11 cellular contexts compared by ENCODE assay signal in genomic region chr10:3107426-3107961, GRCh38. TPM values are rescaled to one million over a fixed set of nuclear protein-coding genes. Genes with fewer than 3 reads are reported as not detected.
DNase-seq lines count a peak whose midpoint lies in the region; ATAC-seq and TF ChIP-seq lines count a peak whose summit lies in the region.
"Had no signal": no experiment of that assay in that cellular context is flagged by ENCODE, and none has a peak within 500 bp of the region (broad histone marks: within the 10 kb centered on the region; RNA-seq: fewer than 3 reads in every experiment).

No MANE protein-coding gene starts in this region.

- no peak for ATAC-seq in effector memory CD8-positive, alpha-beta T cell (replicated peaks)
- no peak for ATAC-seq in GM19463 (IDR thresholded peaks at IDR 0.05; ENCODE audit: unreplicated experiment)
- ATAC-seq: PC-3 had no signal

- TSS peak; percentile 39 for BruUV-seq in mammary epithelial cell (replicated peaks; lab: Mats Ljungman, UMichigan)

- H2AFZ ChIP-seq in mammary epithelial cell (ENCODE audit: low read depth, low read length), result peak overlapping the region; percentile 23

- no peaks in the 10 kb centered on the region for H3K9me3 ChIP-seq in mammary epithelial cell (replicated peaks; ENCODE audit: insufficient read depth, low read length)
- H3K9me3 ChIP-seq in skeletal muscle satellite cell (replicated peaks; ENCODE audit: low read length), result no peaks in the 10 kb centered on the region

- CTCF ChIA-PET in mammary epithelial cell (lab: Charles Lee; ENCODE audit: low non-redundant PET), result no interaction called here

- H3K27ac Mint-ChIP-seq in effector memory CD8-positive, alpha-beta T cell, result peak overlapping the region in 1 of 2 donors; percentile 20
- H3K27ac Mint-ChIP-seq: activated T-helper 2 cell treated with anti-CD3 and anti-CD28 coated beads, Interferon-gamma antibody, Interleukin-2, Interleukin-4, amounts not matched to agents 10 μg/mL and 5 μg/mL and 100 μg/mL, durations not matched to agents 14 hours and 24 hours and 36 hours had no signal

- no peaks in the 10 kb centered on the region for H4K20me1 ChIP-seq in mammary epithelial cell (ENCODE audit: insufficient read depth, low read length)

- H3K9ac ChIP-seq in mammary epithelial cell (ENCODE audit: insufficient read depth, low read length) (peak overlapping the region; percentile 75), skeletal muscle satellite cell (ENCODE audit: low read depth, low read length) (peak overlapping the region; percentile 96)

- H3K4me1 ChIP-seq in mammary epithelial cell (ENCODE audit: insufficient read depth, low read length) (peaks cover 19% of the 10 kb centered on the region), skeletal muscle satellite cell (ENCODE audit: control insufficient read depth, insufficient read depth, low read length) (peaks cover 76% of the 10 kb centered on the region)

- dilution Hi-C loops in mammary epithelial cell (cut with HindIII; ENCODE audit: low sequenced_read_pairs), result no loop called here

- intact Hi-C loops in mammary epithelial cell (cut with micrococcal nuclease), result loop anchor here (1.0 kb wide), 2 partner anchors 12 to 39 kb away; no protein-coding TSS in a partner anchor

- H3K27me3 ChIP-seq in mammary epithelial cell (ENCODE audit: insufficient read depth, low read length), result no peaks in the 10 kb centered on the region
- no peaks in the 10 kb centered on the region for H3K27me3 ChIP-seq in skeletal muscle satellite cell (ENCODE audit: control insufficient read depth, insufficient read depth, low read length)

- peak overlapping the region; percentile 98 for H3K27ac ChIP-seq in mammary epithelial cell (ENCODE audit: insufficient read depth, low read depth, low read length)

- no peak for TF ChIP-seq CTCF in mammary epithelial cell (conservative IDR thresholded peaks at IDR 0.05 in 1 of 2, IDR thresholded peaks at IDR 0.05 in 1 of 2; ENCODE audit: extremely low read depth in 1 of 2, insufficient read depth in 1 of 2, low read depth in 1 of 2, low read length in 2 of 2)

- H3K36me3 ChIP-seq in mammary epithelial cell (ENCODE audit: insufficient read depth, low read length), result peaks cover 45% of the 10 kb centered on the region
- peaks cover 69% of the 10 kb centered on the region for H3K36me3 ChIP-seq in skeletal muscle satellite cell (ENCODE audit: insufficient read depth, low read length)

- 2% methylated on average over 17 of the region's 22 CpGs for WGBS in mammary epithelial cell (ENCODE audit: low coverage, missing lambda C conversion rate)

- peaks cover 0 to 4% of the 10 kb centered on the region in 2 donors for H3K4me1 Mint-ChIP-seq in effector memory CD8-positive, alpha-beta T cell (ENCODE audit: low read depth in 2 of 2)

- H3K4me3 Mint-ChIP-seq in effector memory CD8-positive, alpha-beta T cell, result no peak overlapping the region

- peaks cover 66% of the 10 kb centered on the region for H3K79me2 ChIP-seq in mammary epithelial cell (ENCODE audit: insufficient read depth, low read length)

- H3K4me2 ChIP-seq in mammary epithelial cell (ENCODE audit: insufficient read depth, low read depth, low read length), result peak overlapping the region; percentile 73
- H3K4me2 ChIP-seq in skeletal muscle satellite cell (ENCODE audit: low read length), result peak overlapping the region; percentile 67

- no peaks in the 10 kb centered on the region for H3K9me3 Mint-ChIP-seq in effector memory CD8-positive, alpha-beta T cell
- H3K9me3 Mint-ChIP-seq: activated T-helper 2 cell treated with anti-CD3 and anti-CD28 coated beads, Interferon-gamma antibody, Interleukin-2, Interleukin-4, amounts not matched to agents 10 μg/mL and 5 μg/mL and 100 μg/mL, durations not matched to agents 14 hours and 24 hours and 36 hours had no signal

- DNase-seq in H4 (ENCODE audit: low spot score) (peak; percentile 88), mammary epithelial cell (peak; percentile 97), hypothalamus (lab: John Stamatoyannopoulos, UW) (peak in 49 of 51 donors; percentile 31 to 95 (median 80)), SK-N-DZ (ENCODE audit: low spot score) (no peak), KBM-7 (no peak)
- DNase-seq in effector memory CD8-positive, alpha-beta T cell, result no peak
- DNase-seq: DND-41, PC-3 had no signal

- no peaks in the 10 kb centered on the region for H3K27me3 Mint-ChIP-seq in effector memory CD8-positive, alpha-beta T cell

- H3K36me3 Mint-ChIP-seq in effector memory CD8-positive, alpha-beta T cell (ENCODE audit: insufficient read depth), result peaks cover 46% of the 10 kb centered on the region

- in situ Hi-C loops in mammary epithelial cell (cut with MboI; ENCODE audit: low sequenced_read_pairs in 2 of 2) (no loop called here), KBM-7 (cut with MboI; ENCODE audit: low pct_unique_long_range_greater_than_20kb, low sequenced_read_pairs) (no loop called here)

- H3K4me3 ChIP-seq in mammary epithelial cell (replicated peaks in 1 of 3; ENCODE audit: insufficient read depth in 1 of 3, low read depth in 2 of 3, low read length in 3 of 3), result peak overlapping the region; percentile 1 to 30 (median 18)
- peak overlapping the region; percentile 38 for H3K4me3 ChIP-seq in skeletal muscle satellite cell (ENCODE audit: low read length)

RNA-seq across cellular contexts. Expression of gene PFKP, which starts 40.1 kb away (rescaled TPM):
- 98.8 and 119 TPM in 2 replicates for total RNA-seq in H4 (2014; rRNA removed; shearing (Covaris generic))
- total RNA-seq in mammary epithelial cell, result 100 to 1,000 TPM; 142 to 272 TPM
- 201 TPM for polyA plus RNA-seq in mammary epithelial cell
- polyA minus RNA-seq in mammary epithelial cell, result 208 TPM
- 265 and 306 TPM in 2 replicates for total RNA-seq in skeletal muscle satellite cell (2012; rRNA removed)
- polyA plus RNA-seq in SK-N-DZ (2014; cell fraction: cytosol; rRNA removed), result 93.0 and 106 TPM in 2 replicates
- 133 and 134 TPM in 2 replicates for polyA plus RNA-seq in SK-N-DZ (2014; cell fraction: nucleus; rRNA removed)

Comparison
In these comparisons a context has a peak if more than half of its experiments do, and no peak if none do; other contexts are left out.
1. DNase-seq: peak in H4 (single experiment), mammary epithelial cell (single experiment) and hypothalamus (49 of 51); none in effector memory CD8-positive, alpha-beta T cell (0 of 3), SK-N-DZ (single experiment) and KBM-7 (single experiment).